In the genomic region with DNA sequence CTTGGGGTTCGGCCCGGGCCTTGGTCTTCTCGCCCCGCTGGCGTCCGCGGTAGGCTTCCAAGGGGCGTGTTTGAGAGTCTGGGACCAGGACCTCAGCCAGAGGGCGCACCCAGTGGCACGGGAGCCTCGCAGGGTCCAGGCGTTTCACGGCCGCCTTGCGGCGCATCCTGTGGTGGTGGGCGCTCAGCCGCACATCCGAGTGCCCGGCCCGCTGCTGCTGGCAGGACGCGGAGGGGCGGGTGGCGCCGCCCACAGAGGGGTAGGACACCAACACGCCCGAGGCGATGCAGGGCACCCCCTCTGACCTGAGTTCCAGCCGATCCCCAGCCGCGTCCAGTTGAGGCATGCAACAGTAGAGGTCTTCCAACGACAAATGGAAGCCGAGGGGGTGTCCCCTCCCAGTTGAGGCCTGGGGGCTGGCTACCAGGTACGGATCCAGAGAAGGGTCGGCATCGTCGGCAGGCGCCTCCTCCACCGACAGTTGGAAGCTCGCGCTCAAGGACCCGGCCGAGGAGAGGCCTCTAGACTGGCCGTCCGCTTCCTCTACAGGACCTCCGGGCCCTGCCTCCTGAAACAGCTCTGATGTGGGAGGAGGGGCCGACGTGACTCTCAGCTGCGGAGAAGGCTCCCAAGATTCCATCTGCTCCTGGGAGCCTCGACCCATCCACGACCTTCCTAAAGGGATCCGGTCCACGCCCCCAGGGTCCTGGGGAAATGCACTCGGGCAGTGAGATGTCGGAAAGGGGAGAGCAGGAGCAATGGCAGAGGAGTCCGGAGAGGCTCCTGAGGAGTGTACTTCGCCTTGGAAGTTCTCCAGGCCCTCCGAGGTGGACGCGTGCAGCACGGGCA, we compare ENCODE assay signal across 9 cellular contexts. TPM values are rescaled to one million over a fixed set of nuclear protein-coding genes. Genes with fewer than 3 reads are reported as not detected.
DNase-seq lines count a peak whose midpoint lies in the region; ATAC-seq and TF ChIP-seq lines count a peak whose summit lies in the region.
"Had no signal": no experiment of that assay in that cellular context is flagged by ENCODE, and none has a peak within 500 bp of the region (broad histone marks: within the 10 kb centered on the region; RNA-seq: fewer than 3 reads in every experiment).

No MANE protein-coding gene starts in this region.

- H3K4me1 Mint-ChIP-seq in activated CD4-positive, alpha-beta T cell treated with anti-CD3 and anti-CD28 coated beads for 36 hours = peaks cover 24% of the 10 kb centered on the region
- H3K4me1 Mint-ChIP-seq in T-helper 17 cell (peaks cover 14% of the 10 kb centered on the region), mesothelial cell of epicardium (peaks cover 12% of the 10 kb centered on the region)

- CTCF ChIA-PET in activated CD4-positive, alpha-beta T cell treated with anti-CD3 and anti-CD28 coated beads for 36 hours (lab: Charles Lee) = interaction anchor here (0.6 to 2.0 kb wide), 5 partner anchors 9 to 80 kb away, joined by 3 to 9 read pairs (median 3); no protein-coding TSS in a partner anchor

- peak; percentile 39 for ATAC-seq in activated CD4-positive, alpha-beta T cell treated with anti-CD3 and anti-CD28 coated beads for 36 hours
- peak; percentile 60 for ATAC-seq in T-helper 17 cell
- ATAC-seq in omental fat pad (ENCODE audit: low FRiP score) = peak; percentile 76
- ATAC-seq in GM18519 (IDR thresholded peaks at IDR 0.05; ENCODE audit: low FRiP score, unreplicated experiment) = no peak
- ATAC-seq in HG03280 (IDR thresholded peaks at IDR 0.05; ENCODE audit: unreplicated experiment) = no peak

- no peaks in the 10 kb centered on the region for H3K36me3 Mint-ChIP-seq in activated CD4-positive, alpha-beta T cell treated with anti-CD3 and anti-CD28 coated beads for 36 hours (ENCODE audit: low read depth)
- H3K36me3 Mint-ChIP-seq in T-helper 17 cell (ENCODE audit: low read depth) (peaks cover 3% of the 10 kb centered on the region), mesothelial cell of epicardium (no peaks in the 10 kb centered on the region)

- H3K4me3 Mint-ChIP-seq in activated CD4-positive, alpha-beta T cell treated with anti-CD3 and anti-CD28 coated beads for 36 hours = peak overlapping the region; percentile 68
- H3K4me3 Mint-ChIP-seq in T-helper 17 cell (peak overlapping the region; percentile 77), mesothelial cell of epicardium (no peak overlapping the region)

- POLR2A ChIA-PET in activated CD4-positive, alpha-beta T cell treated with anti-CD3 and anti-CD28 coated beads for 36 hours (lab: Charles Lee) = no interaction called here

- peak overlapping the region; percentile 74 for H3K27ac Mint-ChIP-seq in activated CD4-positive, alpha-beta T cell treated with anti-CD3 and anti-CD28 coated beads for 36 hours
- H3K27ac Mint-ChIP-seq in T-helper 17 cell (no peak overlapping the region), mesothelial cell of epicardium (no peak overlapping the region)

- H3K9me3 ChIP-seq in T-helper 17 cell (ENCODE audit: control insufficient read depth, low read length, poor library complexity, severe bottlenecking) = no peaks in the 10 kb centered on the region

- peak; percentile 49 for DNase-seq in activated CD4-positive, alpha-beta T cell treated with anti-CD3 and anti-CD28 coated beads for 36 hours
- DNase-seq in activated CD4-positive, alpha-beta T cell treated with anti-CD3 and anti-CD28 coated beads, Interleukin-2, amount 50 U/mL, for 4 hours = no peak
- no peak for DNase-seq in T-helper 17 cell
- peak; percentile 20 for DNase-seq in fibroblast of gingiva (ENCODE audit: low read depth)
- no peak for DNase-seq in omental fat pad (ENCODE audit: low spot score)
- no peak for DNase-seq in mesothelial cell of epicardium (ENCODE audit: low spot score in 2 of 2, unreplicated experiment in 2 of 2)
- DNase-seq: DND-41 had no signal

- TF ChIP-seq CTCF in omental fat pad (IDR thresholded peaks at IDR 0.05) = no peak
- no peak for TF ChIP-seq CTCF in mesothelial cell of epicardium (IDR thresholded peaks at IDR 0.05; ENCODE audit: unreplicated experiment)

- no peaks in the 10 kb centered on the region for H3K27me3 Mint-ChIP-seq in activated CD4-positive, alpha-beta T cell treated with anti-CD3 and anti-CD28 coated beads for 36 hours
- H3K27me3 Mint-ChIP-seq in T-helper 17 cell (peaks cover 34% of the 10 kb centered on the region), mesothelial cell of epicardium (ENCODE audit: low read depth) (peaks cover 4% of the 10 kb centered on the region)

- intact Hi-C loops in activated CD4-positive, alpha-beta T cell treated with anti-CD3 and anti-CD28 coated beads for 36 hours (cut with DNase I, micrococcal nuclease) = no loop called here

- no peaks in the 10 kb centered on the region for H3K9me3 Mint-ChIP-seq in activated CD4-positive, alpha-beta T cell treated with anti-CD3 and anti-CD28 coated beads for 36 hours (ENCODE audit: low read depth)
- H3K9me3 Mint-ChIP-seq in mesothelial cell of epicardium = no peaks in the 10 kb centered on the region

RNA-seq across cellular contexts. Expression of gene C2orf81, which starts 6.3 kb away (rescaled TPM):
- 1 to 10 TPM; 4.5 to 4.9 TPM for total RNA-seq in activated CD4-positive, alpha-beta T cell treated with anti-CD3 and anti-CD28 coated beads for 36 hours
- total RNA-seq in T-helper 17 cell (1 to 10 TPM; 2.9 to 3.3 TPM), omental fat pad (1 to 10 TPM in 2 of 4 donors, under 1 TPM in 2; 0.48 to 1.4 (median 1.0) TPM), mesothelial cell of epicardium (4.7 to 8.8 TPM (median 6.0 TPM) in 3 replicates)

RNA-seq across cellular contexts. Expression of gene WDR54, which starts 6.4 kb away (rescaled TPM):
- 100 to 1,000 TPM; 103 to 119 TPM for total RNA-seq in activated CD4-positive, alpha-beta T cell treated with anti-CD3 and anti-CD28 coated beads for 36 hours
- total RNA-seq in T-helper 17 cell = 10 to 100 TPM; 33.6 to 42.8 TPM
- 10 to 100 TPM in 1 of 4 donors, 1 to 10 TPM in 3; 3.0 to 10.5 (median 6.1) TPM for total RNA-seq in omental fat pad
- total RNA-seq in mesothelial cell of epicardium = 20.2 to 25.0 TPM (median 23.7 TPM) in 3 replicates

RNA-seq across cellular contexts. Expression of gene RTKN, which starts 26.6 kb away (rescaled TPM):
- 1 to 10 TPM; 1.8 to 2.5 TPM for total RNA-seq in activated CD4-positive, alpha-beta T cell treated with anti-CD3 and anti-CD28 coated beads for 36 hours
- total RNA-seq in T-helper 17 cell (under 1 TPM; 0.37 to 0.57 TPM), omental fat pad (10 to 100 TPM in 3 of 4 donors, 1 to 10 TPM in 1; 9.1 to 32.2 (median 19.3) TPM), mesothelial cell of epicardium (85.0 to 88.9 TPM (median 86.4 TPM) in 3 replicates)

RNA-seq across cellular contexts. Expression of gene DCTN1, which starts 35.0 kb away (rescaled TPM):
- total RNA-seq in activated CD4-positive, alpha-beta T cell treated with anti-CD3 and anti-CD28 coated beads for 36 hours = 100 to 1,000 TPM in 1 of 2 experiments, 10 to 100 TPM in 1; 78.1 to 132 TPM
- 10 to 100 TPM; 78.5 to 85.7 TPM for total RNA-seq in T-helper 17 cell
- total RNA-seq in omental fat pad = 100 to 1,000 TPM in 3 of 4 donors, 10 to 100 TPM in 1; 83.1 to 122 (median 114) TPM
- total RNA-seq in mesothelial cell of epicardium = 125 to 136 TPM (median 132 TPM) in 3 replicates

RNA-seq across cellular contexts. Expression of gene INO80B, which starts 39.8 kb away (rescaled TPM):
- 10 to 100 TPM; 24.2 to 25.6 TPM for total RNA-seq in activated CD4-positive, alpha-beta T cell treated with anti-CD3 and anti-CD28 coated beads for 36 hours
- 10 to 100 TPM; 35.1 to 45.2 TPM for total RNA-seq in T-helper 17 cell
- total RNA-seq in omental fat pad = 10 to 100 TPM in 3 of 4 donors, 1 to 10 TPM in 1; 4.6 to 26.5 (median 14.9) TPM
- total RNA-seq in mesothelial cell of epicardium = 42.9 to 48.1 TPM (median 45.3 TPM) in 3 replicates

Comparison
In these comparisons a context has a peak if more than half of its experiments do, and no peak if none do; other contexts are left out.
1. DNase-seq: peak in activated CD4-positive, alpha-beta T cell treated with anti-CD3 and anti-CD28 coated beads for 36 hours (single experiment) and fibroblast of gingiva (single experiment); none in activated CD4-positive, alpha-beta T cell treated with anti-CD3 and anti-CD28 coated beads, Interleukin-2, amount 50 U/mL, for 4 hours (0 of 2), T-helper 17 cell (0 of 3), omental fat pad (single experiment) and mesothelial cell of epicardium (0 of 2).
2. ATAC-seq: peak in activated CD4-positive, alpha-beta T cell treated with anti-CD3 and anti-CD28 coated beads for 36 hours (single experiment), T-helper 17 cell (single experiment) and omental fat pad (single experiment); none in GM18519 (single experiment) and HG03280 (single experiment).